ENCODE assay signal across 33 cellular contexts in the genomic region with DNA sequence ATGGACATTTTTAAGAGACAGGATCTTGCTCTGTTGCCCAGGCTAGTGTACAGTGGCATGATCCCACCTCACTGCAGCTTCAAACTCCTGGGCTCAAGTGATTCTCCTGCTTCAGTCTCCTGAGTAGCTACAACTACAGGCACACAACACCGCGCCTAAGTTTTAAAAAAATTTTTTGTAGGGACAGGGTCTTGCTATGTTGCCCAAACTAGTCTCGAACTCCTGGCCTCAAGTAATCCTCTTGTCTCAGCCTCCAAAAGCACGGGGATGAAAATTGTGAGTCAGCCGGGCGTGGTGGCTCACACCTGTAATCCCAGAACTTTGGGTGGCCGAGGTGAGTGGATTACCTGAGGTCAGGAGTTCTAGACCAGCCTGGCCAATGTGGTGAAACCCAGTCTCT.
"Had no signal": no experiment of that assay in that cellular context is flagged by ENCODE, and none has a peak within 500 bp of the region (broad histone marks: within the 10 kb centered on the region; RNA-seq: fewer than 3 reads in every experiment).

No MANE protein-coding gene starts in this region.

- H3K27me3 Mint-ChIP-seq: activated CD4-positive, alpha-beta memory T cell treated with anti-CD3 and anti-CD28 coated beads for 36 hours; activated CD4-positive, alpha-beta T cell treated with anti-CD3 and anti-CD28 coated beads for 36 hours; activated CD4-positive, alpha-beta T cell treated with anti-CD3 and anti-CD28 coated beads, Interleukin-2, amount 10 ng/mL, durations not matched to agents 24 days and 14 days; activated CD8-positive, alpha-beta memory T cell treated with anti-CD3 and anti-CD28 coated beads, Interleukin-2, amount 10 ng/mL, durations not matched to agents 7 days and 5 days; activated naive CD4-positive, alpha-beta T cell treated with anti-CD3 and anti-CD28 coated beads, Interleukin-2, amount 10 ng/mL, durations not matched to agents 7 days and 5 days; activated naive CD8-positive, alpha-beta T cell treated with anti-CD3 and anti-CD28 coated beads, Interleukin-2, amount 10 ng/mL, durations not matched to agents 7 days and 5 days; brain; central memory CD8-positive, alpha-beta T cell; dendritic cell treated with granulocyte-macrophage colony-stimulating factor and Interleukin-4, amounts not matched to agents 40 ng/mL and 50 ng/mL, for 4 days had no signal

- H3K4me3 ChIP-seq: ascending aorta, breast epithelium, cardiac muscle cell, coronary artery, dorsolateral prefrontal cortex had no signal

- DNase-seq: activated CD4-positive, alpha-beta memory T cell treated with anti-CD3 and anti-CD28 coated beads for 36 hours; activated CD4-positive, alpha-beta T cell treated with anti-CD3 and anti-CD28 coated beads for 36 hours; activated CD4-positive, alpha-beta T cell treated with anti-CD3 and anti-CD28 coated beads, Interleukin-2, amount 10 ng/mL, durations not matched to agents 24 days and 14 days; activated CD4-positive, CD25-positive, alpha-beta regulatory T cell; activated CD4-positive, CD25-positive, alpha-beta regulatory T cell treated with anti-CD3 and anti-CD28 coated beads, Interleukin-2, amount 50 U/mL, for 72 hours; activated CD8-positive, alpha-beta memory T cell treated with anti-CD3 and anti-CD28 coated beads, Interleukin-2, amount 10 ng/mL, durations not matched to agents 7 days and 5 days; activated CD8-positive, alpha-beta memory T cell treated with anti-CD3 and anti-CD28 coated beads, Interleukin-2, amount 50 U/mL, for 4 hours; activated CD8-positive, alpha-beta T cell treated with anti-CD3 and anti-CD28 coated beads, Interleukin-2, amount 10 ng/mL, durations not matched to agents 7 days and 5 days; activated gamma-delta T cell; activated naive CD4-positive, alpha-beta T cell; activated naive CD4-positive, alpha-beta T cell treated with anti-CD3 and anti-CD28 coated beads, Interleukin-2, amount 10 ng/mL, durations not matched to agents 7 days and 5 days; activated naive CD8-positive, alpha-beta T cell treated with anti-CD3 and anti-CD28 coated beads, Interleukin-2, amount 10 ng/mL, durations not matched to agents 7 days and 5 days; activated T-cell treated with anti-CD3 and anti-CD28 coated beads, Interleukin-2, amount 50 U/mL, for 1 hour; activated T-cell treated with anti-CD3 and anti-CD28 coated beads, Interleukin-2, amount 50 U/mL, for 48 hours; dorsolateral prefrontal cortex; effector memory CD4-positive, alpha-beta T cell; endodermal cell; foreskin fibroblast; head of caudate nucleus; T1000; WERI-Rb-1 had no signal

- H3K4me1 ChIP-seq: ascending aorta, breast epithelium had no signal

- ATAC-seq: activated CD4-positive, alpha-beta T cell treated with anti-CD3 and anti-CD28 coated beads for 36 hours; activated CD8-positive, alpha-beta memory T cell treated with anti-CD3 and anti-CD28 coated beads, Interleukin-2, amount 10 ng/mL, durations not matched to agents 7 days and 5 days; activated CD8-positive, alpha-beta T cell treated with anti-CD3 and anti-CD28 coated beads, Interleukin-2, amount 10 ng/mL, durations not matched to agents 7 days and 5 days; activated naive CD4-positive, alpha-beta T cell treated with anti-CD3 and anti-CD28 coated beads, Interleukin-2, amount 50 U/mL, for 72 hours; esophagus mucosa had no signal

- H3K9me3 Mint-ChIP-seq: activated CD4-positive, alpha-beta memory T cell treated with anti-CD3 and anti-CD28 coated beads for 36 hours; activated CD4-positive, alpha-beta T cell treated with anti-CD3 and anti-CD28 coated beads, Interleukin-2, amount 10 ng/mL, durations not matched to agents 24 days and 14 days; activated naive CD4-positive, alpha-beta T cell treated with anti-CD3 and anti-CD28 coated beads, Interleukin-2, amount 10 ng/mL, durations not matched to agents 7 days and 5 days; activated naive CD4-positive, alpha-beta T cell treated with anti-CD3 and anti-CD28 coated beads, Interleukin-2, amount 50 U/mL, for 72 hours; activated naive CD8-positive, alpha-beta T cell treated with anti-CD3 and anti-CD28 coated beads, Interleukin-2, amount 10 ng/mL, durations not matched to agents 7 days and 5 days; activated T-helper 1 cell treated with anti-CD3 and anti-CD28 coated beads, Interleukin-12 subunit alpha, Interleukin-12 subunit beta, Interleukin-2, Interleukin-4 antibody, amounts not matched to agents 30 ng/mL and 10 ng/mL and 1 ng/mL, durations not matched to agents 14 hours and 24 hours and 36 hours; brain; central memory CD8-positive, alpha-beta T cell; dendritic cell treated with granulocyte-macrophage colony-stimulating factor and Interleukin-4, amounts not matched to agents 40 ng/mL and 50 ng/mL, for 4 days; endodermal cell; T-helper 1 cell treated with Interleukin-12 subunit alpha and Interleukin-12 subunit beta and Interleukin-4 antibody, amounts not matched to agents 30 μg/mL and 1 μg/mL, for 36 hours; T-helper 2 cell treated with Interferon-gamma antibody and Interleukin-4, amounts not matched to agents 5 μg/mL and 100 μg/mL, for 36 hours had no signal

- H3K9me3 ChIP-seq: ascending aorta, breast epithelium had no signal

- H3K27ac Mint-ChIP-seq: activated CD4-positive, alpha-beta memory T cell treated with anti-CD3 and anti-CD28 coated beads for 36 hours; activated CD4-positive, alpha-beta T cell treated with anti-CD3 and anti-CD28 coated beads for 36 hours; activated CD8-positive, alpha-beta memory T cell treated with anti-CD3 and anti-CD28 coated beads, Interleukin-2, amount 10 ng/mL, durations not matched to agents 7 days and 5 days; activated CD8-positive, alpha-beta T cell treated with anti-CD3 and anti-CD28 coated beads, Interleukin-2, amount 10 ng/mL, durations not matched to agents 7 days and 5 days; activated naive CD4-positive, alpha-beta T cell treated with anti-CD3 and anti-CD28 coated beads, Interleukin-2, amount 10 ng/mL, durations not matched to agents 7 days and 5 days; activated naive CD4-positive, alpha-beta T cell treated with anti-CD3 and anti-CD28 coated beads, Interleukin-2, amount 50 U/mL, for 72 hours; activated naive CD8-positive, alpha-beta T cell treated with anti-CD3 and anti-CD28 coated beads, Interleukin-2, amount 10 ng/mL, durations not matched to agents 7 days and 5 days; activated T-helper 1 cell treated with anti-CD3 and anti-CD28 coated beads, Interleukin-12 subunit alpha, Interleukin-12 subunit beta, Interleukin-2, Interleukin-4 antibody, amounts not matched to agents 30 ng/mL and 10 ng/mL and 1 ng/mL, durations not matched to agents 14 hours and 24 hours and 36 hours; brain; dendritic cell treated with granulocyte-macrophage colony-stimulating factor and Interleukin-4, amounts not matched to agents 40 ng/mL and 50 ng/mL, for 4 days; endodermal cell; T-helper 1 cell treated with Interleukin-12 subunit alpha and Interleukin-12 subunit beta and Interleukin-4 antibody, amounts not matched to agents 30 μg/mL and 1 μg/mL, for 36 hours had no signal

- H3K27me3 ChIP-seq: ascending aorta, breast epithelium, cardiac muscle cell, dorsolateral prefrontal cortex had no signal

- H3K27ac ChIP-seq: ascending aorta, breast epithelium, cardiac muscle cell, coronary artery, WERI-Rb-1 had no signal

- H3K4me3 Mint-ChIP-seq: activated CD4-positive, alpha-beta memory T cell treated with anti-CD3 and anti-CD28 coated beads for 36 hours; activated CD4-positive, alpha-beta T cell treated with anti-CD3 and anti-CD28 coated beads for 36 hours; activated CD4-positive, alpha-beta T cell treated with anti-CD3 and anti-CD28 coated beads, Interleukin-2, amount 10 ng/mL, durations not matched to agents 24 days and 14 days; activated CD8-positive, alpha-beta memory T cell treated with anti-CD3 and anti-CD28 coated beads, Interleukin-2, amount 10 ng/mL, durations not matched to agents 7 days and 5 days; activated CD8-positive, alpha-beta T cell treated with anti-CD3 and anti-CD28 coated beads, Interleukin-2, amount 10 ng/mL, durations not matched to agents 7 days and 5 days; activated naive CD4-positive, alpha-beta T cell treated with anti-CD3 and anti-CD28 coated beads, Interleukin-2, amount 10 ng/mL, durations not matched to agents 7 days and 5 days; activated naive CD8-positive, alpha-beta T cell treated with anti-CD3 and anti-CD28 coated beads, Interleukin-2, amount 10 ng/mL, durations not matched to agents 7 days and 5 days; activated T-helper 1 cell treated with anti-CD3 and anti-CD28 coated beads, Interleukin-12 subunit alpha, Interleukin-12 subunit beta, Interleukin-2, Interleukin-4 antibody, amounts not matched to agents 30 ng/mL and 10 ng/mL and 1 ng/mL, durations not matched to agents 14 hours and 24 hours and 36 hours; brain; central memory CD8-positive, alpha-beta T cell; dendritic cell treated with granulocyte-macrophage colony-stimulating factor and Interleukin-4, amounts not matched to agents 40 ng/mL and 50 ng/mL, for 4 days; endodermal cell; T-helper 1 cell treated with Interleukin-12 subunit alpha and Interleukin-12 subunit beta and Interleukin-4 antibody, amounts not matched to agents 30 μg/mL and 1 μg/mL, for 36 hours; T-helper 2 cell treated with Interferon-gamma antibody and Interleukin-4, amounts not matched to agents 5 μg/mL and 100 μg/mL, for 36 hours had no signal
